27 cellular contexts compared by ENCODE assay signal in genomic region chr12:114687802-114688201, GRCh38. TPM values are rescaled to one million over a fixed set of nuclear protein-coding genes. Genes with fewer than 3 reads are reported as not detected.
DNase-seq lines count a peak whose midpoint lies in the region; ATAC-seq and TF ChIP-seq lines count a peak whose summit lies in the region.
"Had no signal": no experiment of that assay in that cellular context is flagged by ENCODE, and none has a peak within 500 bp of the region (broad histone marks: within the 10 kb centered on the region; RNA-seq: fewer than 3 reads in every experiment).

No MANE protein-coding gene starts in this region.

- no peak overlapping the region for H4K12ac ChIP-seq in trophoblast cell (ENCODE audit: low read depth, low read length)

- H2BK120ac ChIP-seq in trophoblast cell (ENCODE audit: insufficient read depth, low read length, poor library complexity) = peak overlapping the region; percentile 97

- H3K4me2 ChIP-seq in fibroblast of lung (ENCODE audit: extremely low read depth, insufficient read depth, low read length) (peak overlapping the region; percentile 44), trophoblast cell (ENCODE audit: low read length) (peak overlapping the region; percentile 39)

- peak overlapping the region; percentile 90 for H4K91ac ChIP-seq in trophoblast cell (ENCODE audit: low read depth, low read length)

- H3K27me3 ChIP-seq in fibroblast of lung (ENCODE audit: control insufficient read depth, insufficient read depth, low read length) = no peaks in the 10 kb centered on the region
- H3K27me3 ChIP-seq in trophoblast cell (ENCODE audit: insufficient read depth, low read length) = no peaks in the 10 kb centered on the region

- no peak for TF ChIP-seq CTCF in HFF-Myc (IDR thresholded peaks at IDR 0.05; ENCODE audit: low read depth, low read length, missing control alignments)
- no peak for TF ChIP-seq CTCF in fibroblast of lung (conservative IDR thresholded peaks at IDR 0.05 in 1 of 2, IDR thresholded peaks at IDR 0.05 in 1 of 2; ENCODE audit: low read depth in 1 of 2, low read length in 2 of 2)

- peak overlapping the region; percentile 4 for H2AFZ ChIP-seq in fibroblast of lung (ENCODE audit: low read length)
- H2AFZ ChIP-seq in trophoblast cell (ENCODE audit: insufficient read depth, low read length, poor library complexity) = no peak overlapping the region

- H3K4me3 ChIP-seq in HFF-Myc (replicated peaks; ENCODE audit: low read depth, low read length) (peak overlapping the region; percentile 73; the same call in 1 of the 2 replicates), fibroblast of lung (replicated peaks in 1 of 4; ENCODE audit: control extremely low read depth in 1 of 4, insufficient read depth in 1 of 4, low read depth in 3 of 4, low read length in 4 of 4) (peak overlapping the region in 1 of 4 experiments; percentile 32), trophoblast cell (ENCODE audit: low read depth, low read length) (no peak overlapping the region)
- H3K4me3 ChIP-seq: upper lobe of right lung had no signal

- no peak overlapping the region for H3K23ac ChIP-seq in trophoblast cell (ENCODE audit: low read length)

- peak overlapping the region; percentile 88 for H3K4ac ChIP-seq in trophoblast cell (ENCODE audit: low read depth, low read length)

- peak overlapping the region; percentile 95 for H2BK12ac ChIP-seq in trophoblast cell (ENCODE audit: low read length)

- ATAC-seq in GM19351 (IDR thresholded peaks at IDR 0.05; ENCODE audit: unreplicated experiment) (no peak), GM18520 (IDR thresholded peaks at IDR 0.05; ENCODE audit: unreplicated experiment) (no peak)
- ATAC-seq: activated CD8-positive, alpha-beta T cell treated with anti-CD3 and anti-CD28 coated beads for 36 hours; left ventricle myocardium superior; naive thymus-derived CD4-positive, alpha-beta T cell; Panc1; stimulated activated memory B cell treated with anti-CD40 and anti-IgM and Interleukin-4, amounts not matched to agents 10 μg/mL and 1 μg/mL and 100 μg/mL, for 72 hours; upper lobe of right lung had no signal

- peak overlapping the region; percentile 67 for H2AK5ac ChIP-seq in trophoblast cell (ENCODE audit: low read length)

- peaks cover 36% of the 10 kb centered on the region for H3K79me2 ChIP-seq in fibroblast of lung (ENCODE audit: control insufficient read depth, insufficient read depth, low read length)
- H3K79me2 ChIP-seq in trophoblast cell (ENCODE audit: control insufficient read depth, insufficient read depth, low read length, poor library complexity) = peaks cover 65% of the 10 kb centered on the region

- H3K79me1 ChIP-seq in trophoblast cell (ENCODE audit: low read length) = peaks cover 86% of the 10 kb centered on the region

- DNase-seq in EH (ENCODE audit: low read depth) (peak; percentile 31), HFF-Myc (ENCODE audit: extremely low read depth, low read depth) (no peak), fibroblast of lung (ENCODE audit: low read depth in 2 of 2) (peak in 1 of 2 donors; percentile 63), trophoblast cell (no peak), cerebellar cortex (ENCODE audit: low spot score) (no peak), hippocampal formation (lab: John Stamatoyannopoulos, UW) (no peak)
- DNase-seq: activated CD8-positive, alpha-beta memory T cell treated with anti-CD3 and anti-CD28 coated beads, Interleukin-2, amount 50 U/mL, for 48 hours; activated CD8-positive, alpha-beta T cell treated with anti-CD3 and anti-CD28 coated beads for 36 hours; activated naive CD4-positive, alpha-beta T cell treated with anti-CD3 and anti-CD28 coated beads, Interleukin-2, amount 50 U/mL, for 16 hours; DMS79; glutamatergic neuron; left ventricle myocardium superior; MV-4-11; naive thymus-derived CD4-positive, alpha-beta T cell; NCI-H1436; NCI-H2081 treated with DMSO at 0.1 percent for 48 hours; NCI-H226; NCI-H69; occipital lobe; SHP77; substantia nigra; upper lobe of right lung had no signal

- H3K9me3 ChIP-seq in fibroblast of lung (ENCODE audit: control insufficient read depth, insufficient read depth, low read depth, low read length) (no peaks in the 10 kb centered on the region), trophoblast cell (ENCODE audit: insufficient read depth, low read depth, low read length) (no peaks in the 10 kb centered on the region)
- H3K9me3 ChIP-seq: upper lobe of right lung had no signal

- no peaks in the 10 kb centered on the region for H4K20me1 ChIP-seq in fibroblast of lung (ENCODE audit: control insufficient read depth, extremely low read depth, insufficient read depth, low read length)

- H3K36me3 ChIP-seq in fibroblast of lung (ENCODE audit: control insufficient read depth, insufficient read depth, low read length) = no peaks in the 10 kb centered on the region
- H3K36me3 ChIP-seq in trophoblast cell (ENCODE audit: control insufficient read depth in 1 of 2, insufficient read depth in 2 of 2, low read length in 2 of 2) = no peaks in the 10 kb centered on the region
- H3K36me3 ChIP-seq: upper lobe of right lung had no signal

- peak overlapping the region; percentile 38 for H3K27ac ChIP-seq in fibroblast of lung (ENCODE audit: insufficient read depth, low read length)
- peak overlapping the region; percentile 87 for H3K27ac ChIP-seq in trophoblast cell (ENCODE audit: low read depth, low read length)
- H3K27ac ChIP-seq: upper lobe of right lung had no signal

- peak overlapping the region; percentile 56 for H3K14ac ChIP-seq in trophoblast cell (ENCODE audit: low read length)

- H2BK5ac ChIP-seq in trophoblast cell (ENCODE audit: low read depth, low read length, poor library complexity) = peak overlapping the region; percentile 44

- H4K8ac ChIP-seq in trophoblast cell (ENCODE audit: low read depth, low read length) = peak overlapping the region; percentile 88

- H3K9ac ChIP-seq in fibroblast of lung (ENCODE audit: insufficient read depth, low read length) = no peak overlapping the region
- H3K9ac ChIP-seq in trophoblast cell (ENCODE audit: low read length) = peak overlapping the region; percentile 10

- H3K18ac ChIP-seq in trophoblast cell (ENCODE audit: low read length) = peak overlapping the region; percentile 89

- H3K4me1 ChIP-seq in fibroblast of lung (ENCODE audit: control insufficient read depth, extremely low read depth, insufficient read depth, low read length) (peaks cover 25% of the 10 kb centered on the region), trophoblast cell (ENCODE audit: control insufficient read depth in 1 of 2, insufficient read depth in 2 of 2, low read length in 2 of 2) (peaks cover 49 to 52% of the 10 kb centered on the region in 2 experiments)
- H3K4me1 ChIP-seq: upper lobe of right lung had no signal

- WGBS in trophoblast cell (ENCODE audit: extremely low coverage, insufficient coverage, insufficient read length) = no CpG with 5 or more reads among the region's 12 CpGs

RNA-seq across cellular contexts. Expression of gene TBX3, which starts 3.8 kb away (rescaled TPM):
- total RNA-seq in fibroblast of lung = 39.5 and 66.4 TPM in 2 replicates
- polyA plus RNA-seq in fibroblast of lung = 19.9 and 33.0 TPM in 2 replicates
- 20.4 and 31.2 TPM in 2 replicates for polyA plus RNA-seq in fibroblast of lung (2012)
- 14.4 and 23.9 TPM in 2 replicates for polyA minus RNA-seq in fibroblast of lung (ENCODE audit: low replicate concordance)
- 292 and 302 TPM in 2 replicates for polyA plus RNA-seq in trophoblast cell (2013)
- total RNA-seq: activated CD8-positive, alpha-beta T cell treated with anti-CD3 and anti-CD28 coated beads for 36 hours; naive thymus-derived CD4-positive, alpha-beta T cell; T-helper 2 cell treated with Interferon-gamma antibody and Interleukin-4, amounts not matched to agents 100 ng/mL and 5 ng/mL, for 36 hours had no signal
- polyA plus RNA-seq: naive thymus-derived CD4-positive, alpha-beta T cell had no signal
